In the genomic region with DNA sequence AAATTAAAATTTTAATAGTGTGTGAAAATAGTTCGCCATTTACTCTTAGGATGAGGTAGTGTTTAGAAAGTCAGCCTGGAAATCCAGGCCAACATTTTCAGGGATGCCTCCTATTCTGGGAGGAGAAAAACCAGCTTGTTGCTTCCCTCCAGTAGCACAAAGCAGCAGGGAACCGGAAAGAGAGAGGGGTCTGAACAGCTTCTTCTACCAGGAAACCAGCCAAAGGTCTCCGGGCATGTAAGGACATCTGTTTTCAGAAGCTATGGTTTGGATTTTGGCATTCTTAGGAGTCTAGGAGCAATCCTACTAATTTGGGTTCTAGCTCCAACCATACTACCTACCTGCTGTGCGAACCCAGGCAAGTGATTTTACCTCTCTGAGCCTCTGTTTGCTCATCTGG, we compare ENCODE assay signal across 14 cellular contexts.
"Had no signal": no experiment of that assay in that cellular context is flagged by ENCODE, and none has a peak within 500 bp of the region (broad histone marks: within the 10 kb centered on the region; RNA-seq: fewer than 3 reads in every experiment).

No MANE protein-coding gene starts in this region.

- H3K4me3 ChIP-seq: suprapubic skin, upper lobe of left lung had no signal

- H3K27ac Mint-ChIP-seq: endodermal cell; stimulated activated memory B cell treated with anti-CD40 and anti-IgM and Interleukin-4, amounts not matched to agents 10 μg/mL and 1 μg/mL and 100 μg/mL, for 72 hours had no signal

- H3K27ac ChIP-seq: suprapubic skin, upper lobe of left lung had no signal

- H3K9me3 Mint-ChIP-seq: central memory CD8-positive, alpha-beta T cell; endodermal cell; stimulated activated memory B cell treated with anti-CD40 and anti-IgM and Interleukin-4, amounts not matched to agents 10 μg/mL and 1 μg/mL and 100 μg/mL, for 72 hours had no signal

- H3K27me3 Mint-ChIP-seq: central memory CD8-positive, alpha-beta T cell; stimulated activated memory B cell treated with anti-CD40 and anti-IgM and Interleukin-4, amounts not matched to agents 10 μg/mL and 1 μg/mL and 100 μg/mL, for 72 hours had no signal

- H3K9me3 ChIP-seq: suprapubic skin, upper lobe of left lung had no signal

- H3K36me3 ChIP-seq: suprapubic skin, upper lobe of left lung had no signal

- DNase-seq: activated CD4-positive, alpha-beta T cell treated with anti-CD3 and anti-CD28 coated beads, Interleukin-2, amount 50 U/mL, for 48 hours; activated naive CD4-positive, alpha-beta T cell; dermis blood vessel endothelial cell; endodermal cell; erythroblast; left colon; mesenchymal stem cell; retina; small intestine; upper lobe of left lung had no signal

- H3K4me1 ChIP-seq: suprapubic skin, upper lobe of left lung had no signal

- H3K27me3 ChIP-seq: suprapubic skin, upper lobe of left lung had no signal

- H3K4me3 Mint-ChIP-seq: central memory CD8-positive, alpha-beta T cell; endodermal cell; stimulated activated memory B cell treated with anti-CD40 and anti-IgM and Interleukin-4, amounts not matched to agents 10 μg/mL and 1 μg/mL and 100 μg/mL, for 72 hours had no signal

- ATAC-seq: activated CD4-positive, CD25-positive, alpha-beta regulatory T cell treated with anti-CD3 and anti-CD28 coated beads, Interleukin-2, amount 50 U/mL, for 24 hours; left colon; stimulated activated memory B cell treated with anti-CD40 and anti-IgM and Interleukin-4, amounts not matched to agents 10 μg/mL and 1 μg/mL and 100 μg/mL, for 72 hours had no signal
